In genomic region chr6:121592955-121593665, GRCh38 we compare ENCODE assay signal across 1 cellular context.
TF ChIP-seq lines count a peak whose summit lies in the region.

No MANE protein-coding gene starts in this region.

TF ChIP-seq in GM23338, 12 proteins besides CTCF, POLR2A, EP300 and RAD21 (continued from another document):
- TF ChIP-seq ZNF462 (CRISPR knock-in tag; IDR thresholded peaks at IDR 0.05) (no peak), ETS1 (IDR thresholded peaks at IDR 0.05) (no peak), EZH2phosphoT487 (IDR thresholded peaks at IDR 0.05; ENCODE audit: unreplicated experiment) (no peak), POLR2AphosphoS5 (IDR thresholded peaks at IDR 0.05; ENCODE audit: low read depth) (no peak), EZH2 (IDR thresholded peaks at IDR 0.05; ENCODE audit: low read depth, unreplicated experiment) (no peak), JUNB (IDR thresholded peaks at IDR 0.05; ENCODE audit: unreplicated experiment) (no peak)
